10 cellular contexts compared by ENCODE assay signal in genomic region chr16:85673529-85674417, GRCh38. TPM values are rescaled to one million over a fixed set of nuclear protein-coding genes. Genes with fewer than 3 reads are reported as not detected.
DNase-seq lines count a peak whose midpoint lies in the region; ATAC-seq and TF ChIP-seq lines count a peak whose summit lies in the region.
"Had no signal": no experiment of that assay in that cellular context is flagged by ENCODE, and none has a peak within 500 bp of the region (broad histone marks: within the 10 kb centered on the region; RNA-seq: fewer than 3 reads in every experiment).

No MANE protein-coding gene starts in this region.

- POLR2A ChIA-PET in GM10248 (lab: Yijun Ruan, JAX), result no interaction called here

- ATAC-seq in GM21526 (IDR thresholded peaks at IDR 0.05; ENCODE audit: low FRiP score, unreplicated experiment), result no peak

- TF ChIP-seq POLR2A in ovary (IDR thresholded peaks at IDR 0.05), result no peak

- CTCF ChIA-PET in GM10248 (lab: Yijun Ruan, JAX), result interaction anchor here (0.7 to 6.0 kb wide), 10 partner anchors 12 to 86 kb away, joined by 3 to 28 read pairs (median 4); no protein-coding TSS in a partner anchor

- H3K4me1 ChIP-seq in ovary (ENCODE audit: insufficient read depth), result peaks cover 6% of the 10 kb centered on the region

- H3K9me3 ChIP-seq in ovary, result no peaks in the 10 kb centered on the region

- intact Hi-C loops in ovary (cut with DNase I), result no loop called here

- H3K4me3 ChIP-seq in fibroblast of mammary gland (ENCODE audit: control insufficient read depth, low read depth, low read length) (no peak overlapping the region), ovary (no peak overlapping the region)

- TF ChIP-seq EP300 in ovary (IDR thresholded peaks at IDR 0.05), result no peak

- H3K36me3 ChIP-seq in ovary, result no peaks in the 10 kb centered on the region

- DNase-seq in DMS153 (lab: John Stamatoyannopoulos, UW) (peak; percentile 68), NCI-H510A treated with DMSO at 0.1 percent for 48 hours (lab: John Stamatoyannopoulos, UW) (peak; percentile 69), fibroblast of mammary gland (ENCODE audit: low read depth) (peak; percentile 80), ovary (peak; percentile 61 to 85 (median 73)), GM10248 (ENCODE audit: extremely low spot score) (no peak), NOMO-1 treated with DMSO at 0.1 percent for 48 hours (lab: John Stamatoyannopoulos, UW; ENCODE audit: unreplicated experiment) (no peak), SIG-M5 treated with dmso at 0.1 percent for 504 hours (lab: John Stamatoyannopoulos, UW; ENCODE audit: unreplicated experiment) (no peak)
- DNase-seq: activated naive CD4-positive, alpha-beta T cell treated with anti-CD3 and anti-CD28 coated beads for 36 hours; islet precursor cell had no signal

- peak overlapping the region in 1 of 2 donors; percentile 28 for H3K27ac ChIP-seq in ovary

- H3K27me3 ChIP-seq in ovary, result no peaks in the 10 kb centered on the region

- TF ChIP-seq CTCF in fibroblast of mammary gland (conservative IDR thresholded peaks at IDR 0.05; ENCODE audit: control insufficient read depth, insufficient read depth, low read depth, low read length), result no peak
- no peak for TF ChIP-seq CTCF in ovary (IDR thresholded peaks at IDR 0.05)
- TF ChIP-seq CTCF in GM10248 (IDR thresholded peaks at IDR 0.05; ENCODE audit: control extremely low read depth, extremely low read depth, low read depth, missing control alignments), result no peak

- WGBS in ovary, 3 donors, result 27 to 36% (median 28%) methylated on average over 19 of the region's 19 CpGs

RNA-seq across cellular contexts. Expression of gene GINS2, which starts 15.0 kb away (rescaled TPM):
- 1 to 10 TPM in 3 of 7 donors, under 1 TPM in 4; 0.23 to 1.6 (median 0.95) TPM for total RNA-seq in ovary
- 1 to 10 TPM; 1.4 to 1.6 TPM for polyA plus RNA-seq in ovary

Comparison
In these comparisons a context has a peak if more than half of its experiments do, and no peak if none do; other contexts are left out.
1. DNase-seq: peak in DMS153 (single experiment), NCI-H510A treated with DMSO at 0.1 percent for 48 hours (single experiment), fibroblast of mammary gland (single experiment) and ovary (5 of 5); none in GM10248 (single experiment), NOMO-1 treated with DMSO at 0.1 percent for 48 hours (single experiment) and SIG-M5 treated with dmso at 0.1 percent for 504 hours (single experiment).